Comparison of ENCODE assay signal across 2 cellular contexts in genomic region chr2:219560037-219560892, GRCh38.
TF ChIP-seq lines count a peak whose summit lies in the region.

No MANE protein-coding gene starts in this region.

TF ChIP-seq in GM23338, 12 proteins besides CTCF, POLR2A, EP300 and RAD21:
- TF ChIP-seq ZNF331 (CRISPR knock-in tag; IDR thresholded peaks at IDR 0.05; ENCODE audit: low read depth) (no peak), EZH2 (IDR thresholded peaks at IDR 0.05; ENCODE audit: low read depth, unreplicated experiment) (no peak), POLR2AphosphoS5 (IDR thresholded peaks at IDR 0.05; ENCODE audit: low read depth) (no peak; the same call in 1 of the 2 replicates), NANOG (IDR thresholded peaks at IDR 0.05; ENCODE audit: borderline replicate concordance) (no peak), ZNF114 (CRISPR knock-in tag; IDR thresholded peaks at IDR 0.05) (no peak), ZNF462 (CRISPR knock-in tag; IDR thresholded peaks at IDR 0.05) (no peak), JUNB (IDR thresholded peaks at IDR 0.05; ENCODE audit: unreplicated experiment) (no peak), EZH2phosphoT487 (IDR thresholded peaks at IDR 0.05; ENCODE audit: unreplicated experiment) (no peak)

TF ChIP-seq in HepG2, 621 proteins besides CTCF, POLR2A, EP300 and RAD21 (continues in another document):
- no peak for TF ChIP-seq ZNF670 (CRISPR knock-in tag; IDR thresholded peaks at IDR 0.05; ENCODE audit: borderline replicate concordance)
- peak; percentile 50; the same call in 1 of the 2 replicates for TF ChIP-seq PATZ1 (CRISPR knock-in tag; IDR thresholded peaks at IDR 0.05)
- 0 out of 2 replicates have a peak, but pooled peaks have one; percentile 66 for TF ChIP-seq ZNF740 (CRISPR knock-in tag; IDR thresholded peaks at IDR 0.05)
- no peak for TF ChIP-seq ZHX1 (CRISPR knock-in tag; IDR thresholded peaks at IDR 0.05; ENCODE audit: low read depth)
- no peak for TF ChIP-seq ZHX2 (IDR thresholded peaks at IDR 0.05; ENCODE audit: low read depth)
- no peak for TF ChIP-seq ZHX2 (CRISPR knock-in tag; IDR thresholded peaks at IDR 0.05; ENCODE audit: borderline replicate concordance)
- no peak for TF ChIP-seq ZNF607 (CRISPR knock-in tag; IDR thresholded peaks at IDR 0.05; ENCODE audit: borderline replicate concordance)
- no peak for TF ChIP-seq FOSL1 (CRISPR knock-in tag; IDR thresholded peaks at IDR 0.05; ENCODE audit: borderline replicate concordance)
- no peak for TF ChIP-seq ZNF335 (CRISPR knock-in tag; IDR thresholded peaks at IDR 0.05)
- TF ChIP-seq KLF9 (CRISPR knock-in tag; IDR thresholded peaks at IDR 0.05; ENCODE audit: low read depth): no peak
- TF ChIP-seq ZNF766 (CRISPR knock-in tag; IDR thresholded peaks at IDR 0.05; ENCODE audit: borderline replicate concordance): no peak
- no peak for TF ChIP-seq HINFP (CRISPR knock-in tag; IDR thresholded peaks at IDR 0.05; ENCODE audit: low read depth)
- TF ChIP-seq TSC22D2 (CRISPR knock-in tag; IDR thresholded peaks at IDR 0.05; ENCODE audit: borderline replicate concordance): no peak
- TF ChIP-seq FOXK1 (CRISPR knock-in tag; IDR thresholded peaks at IDR 0.05; ENCODE audit: borderline replicate concordance, low read depth): no peak
- no peak for TF ChIP-seq GMEB2 (CRISPR knock-in tag; IDR thresholded peaks at IDR 0.05; ENCODE audit: low read depth)
- TF ChIP-seq MTF2 (CRISPR knock-in tag; IDR thresholded peaks at IDR 0.05; ENCODE audit: borderline replicate concordance): no peak
- TF ChIP-seq ZNF503 (CRISPR knock-in tag; IDR thresholded peaks at IDR 0.05): no peak
- no peak for TF ChIP-seq EHMT2 (IDR thresholded peaks at IDR 0.05; ENCODE audit: borderline replicate concordance, low read depth, low read length)
- TF ChIP-seq PCBP1 (IDR thresholded peaks at IDR 0.05; ENCODE audit: borderline replicate concordance, low read depth, low read length): 0 out of 2 replicates have a peak, but pooled peaks have one; percentile 37
- no peak for TF ChIP-seq CCAR2 (optimal IDR thresholded peaks at IDR 0.05; ENCODE audit: low read depth, low read length)
- TF ChIP-seq PITX1 (CRISPR knock-in tag; IDR thresholded peaks at IDR 0.05): no peak
- no peak for TF ChIP-seq BORCS8-MEF2B (CRISPR knock-in tag; IDR thresholded peaks at IDR 0.05)
- no peak for TF ChIP-seq ZNF430 (CRISPR knock-in tag; IDR thresholded peaks at IDR 0.05)
- no peak for TF ChIP-seq PLRG1 (conservative IDR thresholded peaks at IDR 0.05)
- TF ChIP-seq MLLT10 (CRISPR knock-in tag; IDR thresholded peaks at IDR 0.05): no peak
- no peak for TF ChIP-seq ZNF326 (CRISPR knock-in tag; IDR thresholded peaks at IDR 0.05; ENCODE audit: borderline replicate concordance)
- TF ChIP-seq CEBPZ (IDR thresholded peaks at IDR 0.05; ENCODE audit: low read length): no peak
- TF ChIP-seq ZBTB20 (CRISPR knock-in tag; IDR thresholded peaks at IDR 0.05; ENCODE audit: borderline replicate concordance, low read depth): no peak
- TF ChIP-seq TIGD3 (CRISPR knock-in tag; IDR thresholded peaks at IDR 0.05; ENCODE audit: borderline replicate concordance): no peak
- no peak for TF ChIP-seq ZNF589 (CRISPR knock-in tag; conservative IDR thresholded peaks at IDR 0.05)
- TF ChIP-seq MAZ (IDR thresholded peaks at IDR 0.05; ENCODE audit: borderline replicate concordance, low read depth, low read length): no peak
- 0 out of 2 replicates have a peak, but pooled peaks have one; percentile 24 for TF ChIP-seq MAZ (CRISPR knock-in tag; IDR thresholded peaks at IDR 0.05; ENCODE audit: low read depth)
- TF ChIP-seq STAG1 (CRISPR knock-in tag; IDR thresholded peaks at IDR 0.05): peak; percentile 31; the same call in 1 of the 2 replicates
- TF ChIP-seq ZSCAN21 (CRISPR knock-in tag; IDR thresholded peaks at IDR 0.05; ENCODE audit: borderline replicate concordance): no peak
- TF ChIP-seq ZNF556 (CRISPR knock-in tag; IDR thresholded peaks at IDR 0.05; ENCODE audit: borderline replicate concordance): no peak
